ENCODE assay signal across 25 cellular contexts in genomic region chr5:72077390-72077789, GRCh38.
"Had no signal": no experiment of that assay in that cellular context is flagged by ENCODE, and none has a peak within 500 bp of the region (broad histone marks: within the 10 kb centered on the region; RNA-seq: fewer than 3 reads in every experiment).

No MANE protein-coding gene starts in this region.

- H3K27me3 ChIP-seq: colonic mucosa, gastroesophageal sphincter had no signal

- H2AFZ ChIP-seq: hepatocyte had no signal

- FAIRE-seq: endometrium, frontal cortex, kidney had no signal

- H3K4me3 ChIP-seq: colonic mucosa, gastroesophageal sphincter, heart left ventricle, hepatocyte, left lung, lower lobe of right lung, mucosa of descending colon had no signal

- DNase-seq: colonic mucosa; cortex of kidney; effector CD8-positive, alpha-beta T cell; effector memory CD8-positive, alpha-beta T cell; endodermal cell; erythroblast; foreskin keratinocyte; heart left ventricle; hypothalamus; immature natural killer cell; islet precursor cell; kidney; kidney glomerular epithelial cell; left colon; left lung; left ventricle myocardium superior; lower lobe of right lung; mesenchymal stem cell; mucosa of descending colon had no signal

- H3K27ac ChIP-seq: colonic mucosa, epithelial cell of prostate, foreskin keratinocyte, gastroesophageal sphincter, heart left ventricle, hepatocyte, left lung, lower lobe of right lung had no signal

- ATAC-seq: effector memory CD8-positive, alpha-beta T cell; esophagus mucosa; foreskin keratinocyte; gastroesophageal sphincter; heart left ventricle; left colon; left lung; left ventricle myocardium superior; lower lobe of right lung; mucosa of descending colon had no signal

- H3K79me2 ChIP-seq: hepatocyte had no signal

- H3K9me3 ChIP-seq: colonic mucosa, gastroesophageal sphincter, heart left ventricle, left lung, lower lobe of right lung, mucosa of descending colon had no signal

- H3K36me3 ChIP-seq: colonic mucosa, gastroesophageal sphincter, heart left ventricle, left lung, lower lobe of right lung had no signal

- H3K4me1 ChIP-seq: colonic mucosa, foreskin keratinocyte, gastroesophageal sphincter, left lung, lower lobe of right lung had no signal

- H3K4me2 ChIP-seq: hepatocyte had no signal
